ENCODE assay signal across 14 cellular contexts in the genomic region with DNA sequence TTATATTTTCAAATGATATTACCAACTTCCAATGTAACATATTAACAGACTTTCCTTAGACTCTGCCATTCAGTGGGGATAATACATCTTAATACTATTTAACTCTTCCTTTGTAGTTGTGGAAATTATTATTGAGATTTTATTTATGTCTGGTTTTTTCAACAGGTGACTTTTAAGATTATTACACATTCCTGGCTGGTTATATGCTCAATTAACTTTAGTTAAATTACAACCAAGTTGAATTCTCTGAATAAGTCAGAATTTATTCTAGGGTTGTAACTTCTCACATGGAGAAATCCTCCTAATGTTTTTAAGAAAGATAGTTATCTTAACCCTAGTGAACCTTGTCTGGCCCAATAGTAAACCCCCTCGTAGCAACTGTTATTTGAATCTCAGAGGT.
DNase-seq lines count a peak whose midpoint lies in the region; TF ChIP-seq lines count a peak whose summit lies in the region.
"Had no signal": no experiment of that assay in that cellular context is flagged by ENCODE, and none has a peak within 500 bp of the region (broad histone marks: within the 10 kb centered on the region; RNA-seq: fewer than 3 reads in every experiment).

No MANE protein-coding gene starts in this region.

- H3K36me3 ChIP-seq in A673 (ENCODE audit: insufficient read depth, low read length, poor library complexity, severe bottlenecking) = peaks cover 80% of the 10 kb centered on the region

- CTCF ChIA-PET in A673 (lab: Charles Lee) = no interaction called here

- no TSS peak for BruUV-seq in A673 (replicated peaks; lab: Mats Ljungman, UMichigan)

- in situ Hi-C loops in ACHN (cut with HindIII; ENCODE audit: low pct_ligation_motif_present, low pct_unique_long_range_greater_than_20kb, low sequenced_read_pairs) = no loop called here

- WGBS in lower leg skin, 2 donors = 89 to 92% methylated on average over 1 of the region's 1 CpG

- no peak for TF ChIP-seq POLR2A in lower leg skin (IDR thresholded peaks at IDR 0.05)

- no peaks in the 10 kb centered on the region for H3K4me1 ChIP-seq in A673 (ENCODE audit: insufficient read depth, low read length, poor library complexity, severe bottlenecking)
- H3K4me1 ChIP-seq: A549; BLaER1 treated with 17β-estradiol and CSF1 and Interleukin-3, amounts not matched to agents 10 nM and 100 nM had no signal

- H3K9me3 ChIP-seq in A673 (ENCODE audit: low read depth, low read length, poor library complexity, severe bottlenecking) = no peaks in the 10 kb centered on the region

- H3K4me3 ChIP-seq in lower leg skin (ENCODE audit: low read depth, poor library complexity, severe bottlenecking) (no peak overlapping the region), A673 (ENCODE audit: low read depth, low read length, poor library complexity, severe bottlenecking) (no peak overlapping the region)
- H3K4me3 ChIP-seq: A549; BLaER1 treated with 17β-estradiol and CSF1 and Interleukin-3, amounts not matched to agents 10 nM and 100 nM; GM23338 had no signal

- DNase-seq in ACHN (peak; percentile 44), glomerular visceral epithelial cell (ENCODE audit: extremely low spot score) (peak; percentile 24), kidney tubule cell (ENCODE audit: low spot score) (peak; percentile 61), renal cortical epithelial cell (ENCODE audit: low read depth) (peak; percentile 85), NCI-H510A (lab: John Stamatoyannopoulos, UW) (no peak), lower leg skin (ENCODE audit: low spot score in 2 of 2) (no peak), A673 (ENCODE audit: low spot score) (no peak)
- DNase-seq: CD8-positive, alpha-beta T cell; DMS 273 treated with DMSO at 0.1 percent for 48 hours; HCEC 1CT had no signal

- no peak overlapping the region for H3K27ac ChIP-seq in A673 (ENCODE audit: low read depth, low read length, poor library complexity, severe bottlenecking)
- H3K27ac ChIP-seq: 22Rv1; A549; BLaER1 treated with 17β-estradiol and CSF1 and Interleukin-3, amounts not matched to agents 10 nM and 100 nM had no signal

- H3K27me3 ChIP-seq in A673 (replicated peaks; ENCODE audit: insufficient read depth, low read depth, low read length, poor library complexity) = no peaks in the 10 kb centered on the region
- H3K27me3 ChIP-seq: BLaER1 treated with 17β-estradiol and CSF1 and Interleukin-3, amounts not matched to agents 10 nM and 100 nM had no signal

- POLR2A ChIA-PET in A673 (lab: Charles Lee; ENCODE audit: low non-redundant PET) = no interaction called here

- intact Hi-C loops in lower leg skin (cut with DNase I; ENCODE audit: low total_unique reads) (no loop called here), A673 (cut with micrococcal nuclease; ENCODE audit: unreplicated experiment) (no loop called here)

- TF ChIP-seq CTCF in lower leg skin (IDR thresholded peaks at IDR 0.05) = no peak
- TF ChIP-seq CTCF in A673 (conservative IDR thresholded peaks at IDR 0.05; ENCODE audit: low read depth, low read length) = no peak

Comparison
In these comparisons a context has a peak if more than half of its experiments do, and no peak if none do; other contexts are left out.
1. DNase-seq: peak in ACHN (single experiment), glomerular visceral epithelial cell (single experiment), kidney tubule cell (single experiment) and renal cortical epithelial cell (single experiment); none in NCI-H510A (single experiment), lower leg skin (0 of 2) and A673 (single experiment).